ENCODE assay signal across 18 cellular contexts in the genomic region with DNA sequence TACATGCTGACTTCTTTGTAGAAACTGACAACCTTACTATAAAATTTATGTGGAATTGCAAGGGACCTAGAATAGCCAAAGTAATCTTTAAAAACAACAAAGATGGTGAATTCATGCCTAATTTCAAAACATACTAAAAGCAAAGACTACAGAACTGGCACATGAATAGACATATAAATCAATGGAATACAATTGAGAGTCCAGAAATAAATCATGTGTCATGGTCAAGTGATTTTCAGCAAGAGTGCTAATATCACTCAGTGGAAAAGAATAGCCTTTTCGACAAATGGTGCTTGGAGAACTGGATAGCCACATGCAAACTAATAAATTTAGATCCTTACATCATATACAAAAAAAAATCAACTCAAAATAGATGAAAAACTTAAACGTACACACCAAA. TPM values are rescaled to one million over a fixed set of nuclear protein-coding genes. Genes with fewer than 3 reads are reported as not detected.
DNase-seq lines count a peak whose midpoint lies in the region; ATAC-seq lines count a peak whose summit lies in the region.
"Had no signal": no experiment of that assay in that cellular context is flagged by ENCODE, and none has a peak within 500 bp of the region (broad histone marks: within the 10 kb centered on the region; RNA-seq: fewer than 3 reads in every experiment).

No MANE protein-coding gene starts in this region.

- peak; percentile 0 for DNase-seq in NCI-H69 (lab: John Stamatoyannopoulos, UW)
- DNase-seq in foreskin melanocyte = peak; percentile 63
- peak; percentile 2 for DNase-seq in renal cortical epithelial cell (ENCODE audit: low read depth)
- no peak for DNase-seq in aorta
- no peak for DNase-seq in activated effector memory CD4-positive, alpha-beta T cell treated with Interleukin-2 at 50 U/mL for 16 hours
- no peak for DNase-seq in NCI-H524 treated with DMSO at 0.1 percent for 48 hours (lab: John Stamatoyannopoulos, UW)
- DNase-seq in COR-L47 (lab: John Stamatoyannopoulos, UW) = no peak
- DNase-seq: EL, HFFc6, MM.1S, NCI-H1048, NCI-H1417 treated with DMSO at 0.1 percent for 48 hours, NCI-H187 treated with DMSO at 0.1 percent for 48 hours, NCI-H2107, NCI-H748 treated with DMSO at 0.1 percent for 48 hours, PC-9, RPMI8226 had no signal

- H3K9me3 ChIP-seq in aorta (ENCODE audit: control insufficient read depth, low read length) = peaks cover 3% of the 10 kb centered on the region

- no peaks in the 10 kb centered on the region for H3K4me1 ChIP-seq in aorta (ENCODE audit: control insufficient read depth in 1 of 2, insufficient read depth in 2 of 2, low read length in 2 of 2)
- H3K4me1 ChIP-seq: A549 had no signal

- intact Hi-C loops in aorta (cut with DNase I) = loop anchor here in 1 of 2 donors (5.0 kb wide), 1 partner anchor 49 kb away; no protein-coding TSS in a partner anchor

- no peak overlapping the region for H3K27ac ChIP-seq in aorta (ENCODE audit: low read depth in 1 of 2, low read length in 2 of 2)
- H3K27ac ChIP-seq: A549, PC-9 had no signal

- WGBS in aorta, 2 donors = 10 to 14% methylated on average over 2 of the region's 2 CpGs

- no peak overlapping the region for H3K4me3 ChIP-seq in aorta (ENCODE audit: low read length in 2 of 2)
- H3K4me3 ChIP-seq: A549, PC-9 had no signal

- no peaks in the 10 kb centered on the region for H3K36me3 ChIP-seq in aorta (ENCODE audit: control insufficient read depth in 1 of 2, insufficient read depth in 2 of 2, low read length in 1 of 2)

- H3K27me3 ChIP-seq in aorta (ENCODE audit: control insufficient read depth in 1 of 2, insufficient read depth in 2 of 2, low read length in 1 of 2) = no peaks in the 10 kb centered on the region

- peak; percentile 57 for ATAC-seq in aorta (ENCODE audit: low FRiP score)
- ATAC-seq: A549 had no signal

RNA-seq across cellular contexts. Expression of a gene that starts 8.7 kb away (rescaled TPM):
- total RNA-seq in renal cortical epithelial cell = 0.35 TPM in 2 replicates
- total RNA-seq in aorta = under 1 TPM; 0.39 to 0.63 TPM
- not detected for polyA plus RNA-seq in aorta

Comparison
In these comparisons a context has a peak if more than half of its experiments do, and no peak if none do; other contexts are left out.
1. DNase-seq: peak in NCI-H69 (single experiment), foreskin melanocyte (single experiment) and renal cortical epithelial cell (single experiment); none in aorta (0 of 2), activated effector memory CD4-positive, alpha-beta T cell treated with Interleukin-2 at 50 U/mL for 16 hours (single experiment), NCI-H524 treated with DMSO at 0.1 percent for 48 hours (single experiment) and COR-L47 (single experiment).